ENCODE assay signal across 8 cellular contexts in genomic region chr7:6825236-6826125, GRCh38. TPM values are rescaled to one million over a fixed set of nuclear protein-coding genes. Genes with fewer than 3 reads are reported as not detected.
A peak's percentile ranks its signal among the peaks of the same experiment; 100 is the strongest.
DNase-seq lines count a peak whose midpoint lies in the region; ATAC-seq and TF ChIP-seq lines count a peak whose summit lies in the region.
"Not testable (repeated sequence)": the region's sequence is repeated elsewhere in the genome, so short reads cannot be mapped to it uniquely, and the experiment has no call there.

No MANE protein-coding gene starts in this region.

- H3K4ac ChIP-seq in IMR-90 (ENCODE audit: low read depth, low read length): not testable (repeated sequence)

- not testable (repeated sequence) for TF ChIP-seq EP300 in stomach (IDR thresholded peaks at IDR 0.05)

- peak overlapping the region; percentile 96 for H3K4me3 Mint-ChIP-seq in Caco-2 (ENCODE audit: unreplicated experiment)
- H3K4me3 Mint-ChIP-seq in activated CD8-positive, alpha-beta T cell treated with anti-CD3 and anti-CD28 coated beads, Interleukin-2, amount 10 ng/mL, durations not matched to agents 7 days and 5 days: peak overlapping the region; percentile 69
- peak overlapping the region; percentile 78 for H3K4me3 Mint-ChIP-seq in endodermal cell
- H3K4me3 Mint-ChIP-seq in mesothelial cell of epicardium: peak overlapping the region; percentile 63

- H3K4me3 ChIP-seq in Caco-2 (ENCODE audit: low read depth, low read length): peak overlapping the region; percentile 27
- H3K4me3 ChIP-seq in IMR-90 (ENCODE audit: insufficient read depth, low read depth, low read length): peak overlapping the region; percentile 38
- H3K4me3 ChIP-seq in endodermal cell (ENCODE audit: low read length): peak overlapping the region; percentile 76
- peak overlapping the region; percentile 50 to 66 (median 64) for H3K4me3 ChIP-seq in stomach

- not testable (repeated sequence) for H3K23ac ChIP-seq in IMR-90 (ENCODE audit: low read depth, low read length)

- not testable (repeated sequence) for H3K27me3 Mint-ChIP-seq in Caco-2 (ENCODE audit: insufficient read depth, unreplicated experiment); activated CD8-positive, alpha-beta T cell treated with anti-CD3 and anti-CD28 coated beads, Interleukin-2, amount 10 ng/mL, durations not matched to agents 7 days and 5 days (ENCODE audit: low read depth); endodermal cell (ENCODE audit: insufficient read depth)
- H3K27me3 Mint-ChIP-seq in mesothelial cell of epicardium (ENCODE audit: low read depth): peaks cover 23% of the 10 kb centered on the region

- H3K14ac ChIP-seq in IMR-90 (replicated peaks; ENCODE audit: low read depth, low read length): not testable (repeated sequence)

- not testable (repeated sequence) for H3K9me3 Mint-ChIP-seq in Caco-2 (ENCODE audit: unreplicated experiment); activated CD8-positive, alpha-beta T cell treated with anti-CD3 and anti-CD28 coated beads, Interleukin-2, amount 10 ng/mL, durations not matched to agents 7 days and 5 days (ENCODE audit: insufficient read depth); endodermal cell; mesothelial cell of epicardium

- DNase-seq in Caco-2; IMR-90; activated CD8-positive, alpha-beta T cell treated with anti-CD3 and anti-CD28 coated beads, Interleukin-2, amount 10 ng/mL, durations not matched to agents 7 days and 5 days; endodermal cell; mesothelial cell of epicardium (ENCODE audit: low spot score in 2 of 2, unreplicated experiment in 2 of 2); stomach: not testable (repeated sequence)

- not testable (repeated sequence) for H2AK9ac ChIP-seq in IMR-90 (replicated peaks; ENCODE audit: low read depth, low read length, poor library complexity)

- not testable (repeated sequence) for H3K18ac ChIP-seq in IMR-90 (ENCODE audit: low read depth, low read length)

- dilution Hi-C loops in IMR-90 (cut with HindIII; ENCODE audit: low sequenced_read_pairs, unreplicated experiment): not testable (repeated sequence)

- intact Hi-C loops in Caco-2 (cut with micrococcal nuclease; ENCODE audit: unreplicated experiment); IMR-90 (cut with micrococcal nuclease); stomach (cut with DNase I; ENCODE audit: low total_unique reads): not testable (repeated sequence)

- WGBS in IMR-90 (ENCODE audit: extremely low coverage in 2 of 2, insufficient read length in 1 of 2), 2 experiments: no CpG with 5 or more reads among the region's 42 CpGs
- WGBS in endodermal cell (ENCODE audit: insufficient coverage in 1 of 2, insufficient read length in 1 of 2), 2 experiments: no CpG with 5 or more reads among the region's 42 CpGs
- 21 to 80% (median 35%) methylated on average over 1 to 12 of the region's 42 CpGs for WGBS in stomach, 5 donors

- not testable (repeated sequence) for H2BK5ac ChIP-seq in IMR-90 (ENCODE audit: low read depth, low read length, poor library complexity, severe bottlenecking)

- H4K5ac ChIP-seq in IMR-90 (ENCODE audit: low read depth, low read length): not testable (repeated sequence)

- not testable (repeated sequence) for TF ChIP-seq RAD21 in IMR-90 (IDR thresholded peaks at IDR 0.05; ENCODE audit: low read length)

- H3K36me3 Mint-ChIP-seq in Caco-2 (ENCODE audit: insufficient read depth, unreplicated experiment): peaks cover 23% of the 10 kb centered on the region
- peaks cover 11% of the 10 kb centered on the region for H3K36me3 Mint-ChIP-seq in activated CD8-positive, alpha-beta T cell treated with anti-CD3 and anti-CD28 coated beads, Interleukin-2, amount 10 ng/mL, durations not matched to agents 7 days and 5 days (ENCODE audit: low read depth)
- peaks cover 16% of the 10 kb centered on the region for H3K36me3 Mint-ChIP-seq in endodermal cell (ENCODE audit: low read depth)
- H3K36me3 Mint-ChIP-seq in mesothelial cell of epicardium: not testable (repeated sequence)

- H4K8ac ChIP-seq in IMR-90 (ENCODE audit: low read depth in 2 of 2, low read length in 2 of 2): not testable (repeated sequence)

- in situ Hi-C loops in IMR-90 (cut with MboI; ENCODE audit: low sequenced_read_pairs): not testable (repeated sequence)

- not testable (repeated sequence) for H3K9ac ChIP-seq in IMR-90 (ENCODE audit: low read depth, low read length); endodermal cell (ENCODE audit: extremely low read depth, low read length, poor library complexity, severe bottlenecking)

- H3K79me1 ChIP-seq in IMR-90 (ENCODE audit: low read depth in 1 of 2, low read length in 2 of 2): not testable (repeated sequence)

- H2BK15ac ChIP-seq in IMR-90 (ENCODE audit: low read depth, low read length): not testable (repeated sequence)

- not testable (repeated sequence) for H3K27ac ChIP-seq in IMR-90 (ENCODE audit: insufficient read depth, low read length); endodermal cell (ENCODE audit: low read depth, low read length)
- peak overlapping the region in 3 of 5 donors; percentile 75 to 86 (median 78) for H3K27ac ChIP-seq in stomach

- H4K91ac ChIP-seq in IMR-90 (ENCODE audit: insufficient read depth, low read depth, low read length): not testable (repeated sequence)

- not testable (repeated sequence) for H3K9me1 ChIP-seq in IMR-90 (ENCODE audit: insufficient read depth, low read length)

- not testable (repeated sequence) for H3K4me1 ChIP-seq in Caco-2; IMR-90 (ENCODE audit: control insufficient read depth, insufficient read depth, low read length); endodermal cell (ENCODE audit: control insufficient read depth, insufficient read depth, low read length); stomach

- TF ChIP-seq POLR2A in IMR-90 (IDR thresholded peaks at IDR 0.05; ENCODE audit: low read depth, low read length); stomach (IDR thresholded peaks at IDR 0.05): not testable (repeated sequence)

- not testable (repeated sequence) for H2BK20ac ChIP-seq in IMR-90 (ENCODE audit: low read depth, low read length)

- H3K27me3 ChIP-seq in Caco-2 (replicated peaks; ENCODE audit: control insufficient read depth, insufficient read depth, low read length); IMR-90 (ENCODE audit: control insufficient read depth, insufficient read depth, low read length); endodermal cell (ENCODE audit: control insufficient read depth, insufficient read depth, low read length, poor library complexity, severe bottlenecking): not testable (repeated sequence)
- peaks cover 0 to 10% (median 0%) of the 10 kb centered on the region in 3 donors for H3K27me3 ChIP-seq in stomach

- not testable (repeated sequence) for H4K20me1 ChIP-seq in IMR-90 (ENCODE audit: insufficient read depth, low read length)

- peak overlapping the region; percentile 96 for H3K27ac Mint-ChIP-seq in Caco-2 (ENCODE audit: unreplicated experiment)
- H3K27ac Mint-ChIP-seq in activated CD8-positive, alpha-beta T cell treated with anti-CD3 and anti-CD28 coated beads, Interleukin-2, amount 10 ng/mL, durations not matched to agents 7 days and 5 days: peak overlapping the region; percentile 70
- H3K27ac Mint-ChIP-seq in endodermal cell, mesothelial cell of epicardium: not testable (repeated sequence)

- not testable (repeated sequence) for TF ChIP-seq CTCF in Caco-2 (IDR thresholded peaks at IDR 0.05; ENCODE audit: insufficient read depth in 1 of 2, low read depth in 1 of 2, low read length in 1 of 2, severe bottlenecking in 1 of 2, unreplicated experiment in 1 of 2); IMR-90 (conservative IDR thresholded peaks at IDR 0.05; ENCODE audit: low read depth, low read length); endodermal cell (conservative IDR thresholded peaks at IDR 0.05); mesothelial cell of epicardium (IDR thresholded peaks at IDR 0.05; ENCODE audit: unreplicated experiment); stomach (IDR thresholded peaks at IDR 0.05)

- H2BK120ac ChIP-seq in IMR-90 (ENCODE audit: low read depth, low read length): not testable (repeated sequence)

- ATAC-seq in GM19467 (IDR thresholded peaks at IDR 0.05; ENCODE audit: unreplicated experiment) (peak; percentile 36), HG02884 (IDR thresholded peaks at IDR 0.05; ENCODE audit: unreplicated experiment) (peak; percentile 38), IMR-90 (ENCODE audit: low read depth) (peak; percentile 58)
- ATAC-seq in activated CD8-positive, alpha-beta T cell treated with anti-CD3 and anti-CD28 coated beads, Interleukin-2, amount 10 ng/mL, durations not matched to agents 7 days and 5 days: peak; percentile 64

- POLR2A ChIA-PET in Caco-2 (lab: Charles Lee); IMR-90 (lab: Charles Lee; ENCODE audit: unreplicated experiment): not testable (repeated sequence)
- POLR2A ChIA-PET in activated CD8-positive, alpha-beta T cell treated with anti-CD3 and anti-CD28 coated beads, Interleukin-2, amount 10 ng/mL, durations not matched to agents 7 days and 5 days (lab: Charles Lee): interaction anchor here (0.6 kb wide), 1 partner anchor 89 kb away, joined by 3 read pairs; no protein-coding TSS in a partner anchor

- H3K4me2 ChIP-seq in IMR-90 (ENCODE audit: low read depth, low read length): not testable (repeated sequence)

- H3K4me1 Mint-ChIP-seq in Caco-2 (ENCODE audit: low read depth, unreplicated experiment); endodermal cell; mesothelial cell of epicardium: not testable (repeated sequence)
- peaks cover 13% of the 10 kb centered on the region for H3K4me1 Mint-ChIP-seq in activated CD8-positive, alpha-beta T cell treated with anti-CD3 and anti-CD28 coated beads, Interleukin-2, amount 10 ng/mL, durations not matched to agents 7 days and 5 days (ENCODE audit: low read depth)

- CTCF ChIA-PET in Caco-2 (lab: Charles Lee): interaction anchor here (0.8 kb wide), 1 partner anchor 926 kb away, joined by 3 read pairs; no protein-coding TSS in a partner anchor
- CTCF ChIA-PET in IMR-90 (lab: Yijun Ruan, JAX); activated CD8-positive, alpha-beta T cell treated with anti-CD3 and anti-CD28 coated beads, Interleukin-2, amount 10 ng/mL, durations not matched to agents 7 days and 5 days (lab: Charles Lee): not testable (repeated sequence)

- H2AFZ ChIP-seq in IMR-90 (replicated peaks; ENCODE audit: low read length, poor library complexity): not testable (repeated sequence)

- H3K56ac ChIP-seq in IMR-90 (ENCODE audit: extremely low read depth, insufficient read depth, low read length): not testable (repeated sequence)

- H3K36me3 ChIP-seq in Caco-2 (ENCODE audit: control insufficient read depth, insufficient read depth, low read length); IMR-90 (ENCODE audit: control insufficient read depth, insufficient read depth, low read length): not testable (repeated sequence)
- H3K36me3 ChIP-seq in endodermal cell (ENCODE audit: control insufficient read depth, insufficient read depth, low read length) (peaks cover 13% of the 10 kb centered on the region), stomach (peaks cover 0 to 21% (median 19%) of the 10 kb centered on the region in 4 donors)

- not testable (repeated sequence) for BruUV-seq in Caco-2 (replicated peaks; lab: Mats Ljungman, UMichigan); IMR-90 (replicated peaks; lab: Mats Ljungman, UMichigan)

- not testable (repeated sequence) for H3K9me3 ChIP-seq in Caco-2; IMR-90 (ENCODE audit: control insufficient read depth, insufficient read depth, low read length); endodermal cell (ENCODE audit: control insufficient read depth, low read length); stomach

- H2AK5ac ChIP-seq in IMR-90 (ENCODE audit: low read depth, low read length): not testable (repeated sequence)

RNA-seq across cellular contexts. Expression of gene CCZ1B, which starts 0.6 kb away (rescaled TPM):
- 49.8 and 60.1 TPM in 2 replicates for total RNA-seq in Caco-2 (2022)
- total RNA-seq in IMR-90 (2012; rRNA removed): 25.5 and 33.3 TPM in 2 replicates
- 34.3 and 41.0 TPM in 2 replicates for polyA plus RNA-seq in IMR-90 (2012; rRNA removed)
- polyA plus RNA-seq in IMR-90 (2012; cell fraction: cytosol; rRNA removed): 4.6 and 18.0 TPM in 2 replicates
- 7.8 and 45.1 TPM in 2 replicates for polyA plus RNA-seq in IMR-90 (2012; cell fraction: nucleus; rRNA removed; ENCODE audit: low replicate concordance)
- total RNA-seq in activated CD8-positive, alpha-beta T cell treated with anti-CD3 and anti-CD28 coated beads, Interleukin-2, amount 10 ng/mL, durations not matched to agents 7 days and 5 days: 10 to 100 TPM; 69.8 to 70.0 TPM
- total RNA-seq in endodermal cell: 10 to 100 TPM; 84.7 to 93.7 TPM
- 56.4 TPM for polyA plus RNA-seq in endodermal cell (2013, experiment 1 of 2)
- 55.9 TPM for polyA plus RNA-seq in endodermal cell (2013, experiment 2 of 2)
- 64.1 to 76.5 TPM (median 68.1 TPM) in 3 replicates for total RNA-seq in mesothelial cell of epicardium
- total RNA-seq in stomach: 100 to 1,000 TPM in 1 of 5 donors, 10 to 100 TPM in 4; 36.2 to 162 (median 86.8) TPM
- polyA plus RNA-seq in stomach: 10 to 100 TPM; 17.0 to 47.8 (median 27.8) TPM
